In genomic region chr3:86990734-86991481, GRCh38 we compare ENCODE assay signal across 9 cellular contexts. TPM values are rescaled to one million over a fixed set of nuclear protein-coding genes. Genes with fewer than 3 reads are reported as not detected.
DNase-seq lines count a peak whose midpoint lies in the region; ATAC-seq and TF ChIP-seq lines count a peak whose summit lies in the region.
"Had no signal": no experiment of that assay in that cellular context is flagged by ENCODE, and none has a peak within 500 bp of the region (broad histone marks: within the 10 kb centered on the region; RNA-seq: fewer than 3 reads in every experiment).

TSS of gene VGLL3 (minus strand) at chr3:86991149. CDS start at chr3:86990743, 406 bp downstream.

- H3K27ac ChIP-seq in breast epithelium (peak within 1 kb of the TSS; percentile 85 to 92), smooth muscle cell (ENCODE audit: low read depth) (peak within 1 kb of the TSS; percentile 91)

- no peaks in the 10 kb centered on the region for H3K9me3 ChIP-seq in breast epithelium
- no peaks in the 10 kb centered on the region for H3K9me3 ChIP-seq in smooth muscle cell (replicated peaks; ENCODE audit: low read depth)

- peaks cover 35% of the 10 kb centered on the region for H3K79me2 ChIP-seq in smooth muscle cell (ENCODE audit: low read depth)

- DNase-seq in 8988T (peak; percentile 62), NCI-H1105 treated with DMSO at 0.1 percent for 48 hours (lab: John Stamatoyannopoulos, UW) (peak; percentile 32), breast epithelium (ENCODE audit: low spot score in 2 of 2) (peak; percentile 30 to 60), islet precursor cell (peak; percentile 94), smooth muscle cell (lab: John Stamatoyannopoulos, UW; ENCODE audit: unreplicated experiment) (peak; percentile 61), NCI-H774 (lab: John Stamatoyannopoulos, UW) (no peak)

- H3K27me3 ChIP-seq in breast epithelium (peaks cover 0 to 6% of the 10 kb centered on the region in 2 donors), smooth muscle cell (ENCODE audit: low read depth) (no peaks in the 10 kb centered on the region)

- no peaks in the 10 kb centered on the region for H3K4me1 ChIP-seq in breast epithelium
- H3K4me1 ChIP-seq in smooth muscle cell (ENCODE audit: low read depth) = peaks cover 30% of the 10 kb centered on the region

- H3K4me3 ChIP-seq in breast epithelium = peak within 1 kb of the TSS; percentile 67 to 90 (median 78)
- H3K4me3 ChIP-seq in smooth muscle cell = peak within 1 kb of the TSS; percentile 73

- no peak for TF ChIP-seq POLR2A in breast epithelium (IDR thresholded peaks at IDR 0.05)

- no peak for TF ChIP-seq CTCF in breast epithelium (IDR thresholded peaks at IDR 0.05)
- peak; percentile 13 for TF ChIP-seq CTCF in smooth muscle cell (IDR thresholded peaks at IDR 0.05; ENCODE audit: borderline replicate concordance, insufficient read depth, poor library complexity, severe bottlenecking)

- peak within 1 kb of the TSS; percentile 87 for H3K4me2 ChIP-seq in smooth muscle cell

- peak; percentile 68 for ATAC-seq in GM18907 (IDR thresholded peaks at IDR 0.05; ENCODE audit: unreplicated experiment)
- no peak for ATAC-seq in HG03571 (IDR thresholded peaks at IDR 0.05; ENCODE audit: unreplicated experiment)

- H3F3A ChIP-seq in smooth muscle cell (ENCODE audit: low read depth) = peaks cover 30% of the 10 kb centered on the region

- H4K20me1 ChIP-seq in smooth muscle cell (ENCODE audit: low read depth) = peaks cover 14% of the 10 kb centered on the region

- intact Hi-C loops in breast epithelium (cut with DNase I; ENCODE audit: low total_unique reads) = no loop called here

- peak within 1 kb of the TSS; percentile 89 for H3K9ac ChIP-seq in smooth muscle cell (ENCODE audit: low read depth)

- no peaks in the 10 kb centered on the region for H3K36me3 ChIP-seq in breast epithelium
- H3K36me3 ChIP-seq in smooth muscle cell (ENCODE audit: low read depth) = no peaks in the 10 kb centered on the region

- under 1% methylated on average over 44 of the region's 77 CpGs for WGBS in smooth muscle cell (ENCODE audit: low lambda C conversion rate)

- peak within 1 kb of the TSS; percentile 61 for H2AFZ ChIP-seq in smooth muscle cell (ENCODE audit: low read depth)

RNA-seq across cellular contexts. Expression of gene VGLL3, which starts in this region (rescaled TPM):
- 10 to 100 TPM; 17.9 to 60.0 (median 48.5) TPM for total RNA-seq in breast epithelium
- 49.1 and 54.1 TPM in 2 replicates for total RNA-seq in smooth muscle cell
- 11.4 and 14.3 TPM in 2 replicates for polyA plus RNA-seq in smooth muscle cell
- total RNA-seq: dermis microvascular lymphatic vessel endothelial cell had no signal
